22 cellular contexts compared by ENCODE assay signal in the genomic region with DNA sequence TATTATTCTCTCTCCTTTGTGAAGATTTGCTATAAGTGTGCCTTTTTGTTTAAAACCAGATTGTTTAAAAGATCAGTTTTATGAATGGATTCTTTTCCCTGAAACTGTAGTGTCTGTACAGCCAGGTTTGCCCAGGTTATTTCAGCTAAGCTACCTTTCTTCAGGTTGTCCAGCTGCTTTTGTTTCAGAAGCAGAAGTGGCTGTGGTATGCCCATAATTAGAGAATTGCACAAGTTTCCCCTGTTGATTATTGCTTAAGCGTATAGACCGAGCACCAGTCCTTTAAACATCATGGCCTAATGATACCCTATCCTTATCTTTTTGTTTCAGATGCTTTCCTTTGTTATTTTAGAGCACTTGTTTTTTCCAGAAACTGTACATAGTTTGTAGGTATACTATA.
"Had no signal": no experiment of that assay in that cellular context is flagged by ENCODE, and none has a peak within 500 bp of the region (broad histone marks: within the 10 kb centered on the region; RNA-seq: fewer than 3 reads in every experiment).

No MANE protein-coding gene starts in this region.

- DNase-seq: cortex of kidney; dorsolateral prefrontal cortex; effector CD8-positive, alpha-beta T cell; foreskin melanocyte; head of caudate nucleus; hippocampal formation; kidney glomerular epithelial cell; mammary epithelial cell; mucosa of descending colon; naive thymus-derived CD8-positive, alpha-beta T cell; nucleus accumbens; ovary; right cardiac atrium; small intestine; stimulated activated CD4-positive, alpha-beta T cell treated with anti-CD3 and anti-CD28 coated beads, Interleukin-12 subunit alpha, Interleukin-12 subunit beta, amount 100 ng/mL, for 4 hours; stimulated activated naive CD4-positive, alpha-beta T cell; stomach; thyroid gland; upper lobe of left lung had no signal

- H3K27me3 Mint-ChIP-seq: naive thymus-derived CD8-positive, alpha-beta T cell; progenitor cell of endocrine pancreas had no signal

- H3K4me1 Mint-ChIP-seq: neural crest cell had no signal

- H3K9me3 Mint-ChIP-seq: naive thymus-derived CD8-positive, alpha-beta T cell; neural crest cell had no signal

- H3K4me3 Mint-ChIP-seq: naive thymus-derived CD8-positive, alpha-beta T cell; neural crest cell had no signal

- H3K27ac Mint-ChIP-seq: progenitor cell of endocrine pancreas had no signal

- ATAC-seq: left lobe of liver; mucosa of descending colon; naive thymus-derived CD8-positive, alpha-beta T cell; right cardiac atrium had no signal
